Comparison of ENCODE assay signal across 1 cellular context in genomic region chr2:117832905-117833613, GRCh38.
TF ChIP-seq lines count a peak whose summit lies in the region.

No MANE protein-coding gene starts in this region.

TF ChIP-seq in HepG2, 621 proteins besides CTCF, POLR2A, EP300 and RAD21 (continued from another document):
- TF ChIP-seq REST (IDR thresholded peaks at IDR 0.05; ENCODE audit: borderline replicate concordance in 1 of 2, low read depth in 1 of 2, low read length in 2 of 2): peak; percentile 82 to 94
- TF ChIP-seq POLR2G (IDR thresholded peaks at IDR 0.05; ENCODE audit: low read depth, low read length): 0 out of 2 replicates have a peak, but pooled peaks have one; percentile 28
- peak; percentile 92 for TF ChIP-seq MIER2 (CRISPR knock-in tag; IDR thresholded peaks at IDR 0.05)
- TF ChIP-seq SALL1 (CRISPR knock-in tag; IDR thresholded peaks at IDR 0.05): 0 out of 2 replicates have a peak, but pooled peaks have one; percentile 16
- no peak for TF ChIP-seq ZNF446 (CRISPR knock-in tag; IDR thresholded peaks at IDR 0.05)
- TF ChIP-seq SAP130 (CRISPR knock-in tag; IDR thresholded peaks at IDR 0.05; ENCODE audit: low read depth): 0 out of 2 replicates have a peak, but pooled peaks have one; percentile 39
- TF ChIP-seq ZKSCAN8 (CRISPR knock-in tag; IDR thresholded peaks at IDR 0.05; ENCODE audit: borderline replicate concordance): no peak
- no peak for TF ChIP-seq ATF3 (CRISPR knock-in tag; IDR thresholded peaks at IDR 0.05)
- TF ChIP-seq RBM22 (optimal IDR thresholded peaks at IDR 0.05; ENCODE audit: low read length): peak; percentile 71
